In the genomic region with DNA sequence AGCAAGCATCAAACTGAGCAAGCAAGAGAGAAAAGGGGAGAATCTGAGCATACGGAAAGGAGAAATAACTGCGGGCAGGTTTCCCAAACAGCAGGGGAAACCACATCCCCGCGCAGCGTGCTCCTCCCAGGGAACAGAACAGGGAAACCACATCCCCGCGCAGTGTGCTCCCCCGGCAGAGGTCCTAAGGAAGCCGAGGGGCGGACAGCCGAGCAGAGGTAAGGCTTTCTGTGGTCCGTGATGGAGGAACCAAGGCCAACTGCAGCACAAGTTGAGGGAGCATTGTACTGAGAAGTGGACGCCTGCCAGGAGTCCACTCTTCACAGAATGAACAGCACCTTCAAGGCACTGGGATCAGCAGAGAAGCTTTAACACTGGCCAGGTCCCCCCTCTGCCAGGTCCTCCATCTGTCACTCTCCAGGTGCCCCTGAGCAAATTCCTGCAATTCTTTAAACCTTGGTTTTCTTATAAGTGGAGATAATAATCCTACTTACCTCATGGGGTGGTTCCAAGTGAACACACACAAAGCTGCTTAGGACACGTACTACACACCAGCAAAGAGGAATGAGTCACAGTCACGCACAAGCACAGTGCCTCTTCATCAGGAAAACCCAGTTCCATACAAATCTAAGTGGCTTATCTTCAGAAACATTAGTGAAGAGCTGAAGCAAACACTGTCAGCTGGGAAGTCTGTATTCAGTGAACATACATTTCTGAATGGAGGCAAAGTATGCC, we compare ENCODE assay signal across 10 cellular contexts. TPM values are rescaled to one million over a fixed set of nuclear protein-coding genes. Genes with fewer than 3 reads are reported as not detected.
DNase-seq lines count a peak whose midpoint lies in the region; ATAC-seq and TF ChIP-seq lines count a peak whose summit lies in the region.
"Had no signal": no experiment of that assay in that cellular context is flagged by ENCODE, and none has a peak within 500 bp of the region (broad histone marks: within the 10 kb centered on the region; RNA-seq: fewer than 3 reads in every experiment).

No MANE protein-coding gene starts in this region.

- H3K27ac ChIP-seq in GM23248 = peak overlapping the region; percentile 56
- H3K27ac ChIP-seq in adrenal gland = peak overlapping the region in 1 of 5 donors; percentile 51

- H3K9me3 Mint-ChIP-seq in naive thymus-derived CD8-positive, alpha-beta T cell = no peaks in the 10 kb centered on the region
- H3K9me3 Mint-ChIP-seq: central memory CD8-positive, alpha-beta T cell had no signal

- in situ Hi-C loops in GM23248 (cut with MboI) = no loop called here

- TF ChIP-seq CTCF in AG04449 (IDR thresholded peaks at IDR 0.05; ENCODE audit: insufficient read depth, low read length, missing control alignments) (no peak), adrenal gland (IDR thresholded peaks at IDR 0.05) (no peak), GM20000 (IDR thresholded peaks at IDR 0.05; ENCODE audit: extremely low read depth, missing control alignments) (no peak)

- H3F3A ChIP-seq in GM23248 (ENCODE audit: insufficient read depth) = peaks cover 15% of the 10 kb centered on the region; the same call in 1 of the 2 replicates

- H3K4me1 ChIP-seq in GM23248 (ENCODE audit: insufficient read depth) (peaks cover 16% of the 10 kb centered on the region), adrenal gland (replicated peaks in 1 of 2) (no peaks in the 10 kb centered on the region)

- peaks cover 4 to 11% (median 7%) of the 10 kb centered on the region in 4 donors for H3K4me1 Mint-ChIP-seq in naive thymus-derived CD8-positive, alpha-beta T cell
- H3K4me1 Mint-ChIP-seq: central memory CD8-positive, alpha-beta T cell had no signal

- no peaks in the 10 kb centered on the region for H3K9me3 ChIP-seq in GM23248 (ENCODE audit: low read depth)
- no peaks in the 10 kb centered on the region for H3K9me3 ChIP-seq in adrenal gland (replicated peaks in 1 of 3)

- H3K9me2 ChIP-seq in GM23248 (ENCODE audit: insufficient read depth) = no peaks in the 10 kb centered on the region

- 78 to 80% methylated on average over 15 of the region's 15 CpGs for WGBS in GM23248 (ENCODE audit: low coverage in 1 of 2, low lambda C conversion rate in 2 of 2, missing lambda C conversion rate in 2 of 2), 2 experiments
- WGBS in adrenal gland, 4 donors = 67 to 70% (median 68%) methylated on average over 9 to 15 of the region's 15 CpGs

- H3K27me3 ChIP-seq in GM23248 (replicated peaks; ENCODE audit: insufficient read depth) (no peaks in the 10 kb centered on the region), adrenal gland (no peaks in the 10 kb centered on the region)

- peak overlapping the region in 2 of 10 donors; percentile 30 to 76 for H3K27ac Mint-ChIP-seq in naive thymus-derived CD8-positive, alpha-beta T cell

- TF ChIP-seq POLR2A in adrenal gland (IDR thresholded peaks at IDR 0.05) = no peak

- CTCF ChIA-PET in AG04449 (lab: Yijun Ruan, JAX) = interaction anchor here (0.7 to 3.4 kb wide), 7 partner anchors 10 to 289 kb away, joined by 3 to 18 read pairs (median 4); partner anchors contain the start of gene ADPRHL1

- 0 out of 2 replicates have a peak overlapping the region, but pooled peaks have one; percentile 4 for H2AFZ ChIP-seq in GM23248

- H3K36me3 Mint-ChIP-seq in naive thymus-derived CD8-positive, alpha-beta T cell = peaks cover 0 to 8% (median 0%) of the 10 kb centered on the region in 3 donors

- peak overlapping the region; percentile 16; the same call in 1 of the 2 replicates for H3K9ac ChIP-seq in GM23248

- intact Hi-C loops in adrenal gland (cut with DNase I) = loop anchor here (5.0 to 10.0 kb wide), 2 partner anchors 103 to 121 kb away; no protein-coding TSS in a partner anchor

- H3K4me2 ChIP-seq in GM23248 (ENCODE audit: unreplicated experiment) = no peak overlapping the region

- ATAC-seq in naive thymus-derived CD8-positive, alpha-beta T cell = no peak

- H3K4me3 ChIP-seq in AG04449 (ENCODE audit: low read depth, low read length) (no peak overlapping the region), GM23248 (no peak overlapping the region), adrenal gland (no peak overlapping the region)

- peak; percentile 17 for DNase-seq in AG04449 (ENCODE audit: low read depth, low spot score)
- peak; percentile 88 for DNase-seq in GM23248
- DNase-seq in adrenal gland = peak in 5 of 7 donors; percentile 24 to 48 (median 45)
- DNase-seq in islet precursor cell = peak; percentile 75
- DNase-seq in NCI-H510A treated with DMSO at 0.1 percent for 48 hours (lab: John Stamatoyannopoulos, UW) = no peak
- DNase-seq in GM20000 (ENCODE audit: low spot score) = no peak
- no peak for DNase-seq in naive thymus-derived CD8-positive, alpha-beta T cell
- DNase-seq in NOMO-1 (lab: John Stamatoyannopoulos, UW; ENCODE audit: unreplicated experiment in 2 of 2) = no peak
- DNase-seq: Calu3 had no signal

- H3K27me3 Mint-ChIP-seq in naive thymus-derived CD8-positive, alpha-beta T cell = peaks cover 3 to 21% (median 11%) of the 10 kb centered on the region in 5 donors

- H3K36me3 ChIP-seq in GM23248 (ENCODE audit: low read depth) (no peaks in the 10 kb centered on the region), adrenal gland (replicated peaks in 1 of 2) (no peaks in the 10 kb centered on the region)

- H4K20me1 ChIP-seq in GM23248 (ENCODE audit: insufficient read depth) = no peaks in the 10 kb centered on the region

- H3K79me2 ChIP-seq in GM23248 (ENCODE audit: insufficient read depth) = no peaks in the 10 kb centered on the region

- peak overlapping the region in 1 of 10 donors; percentile 3 for H3K4me3 Mint-ChIP-seq in naive thymus-derived CD8-positive, alpha-beta T cell
- H3K4me3 Mint-ChIP-seq: central memory CD8-positive, alpha-beta T cell had no signal

- POLR2A ChIA-PET in AG04449 (lab: Yijun Ruan, JAX) = no interaction called here
- POLR2A ChIA-PET in naive thymus-derived CD8-positive, alpha-beta T cell (lab: Charles Lee) = no interaction called here

RNA-seq across cellular contexts. Expression of gene LAMP1, which starts 23.0 kb away (rescaled TPM):
- 295 and 305 TPM in 2 replicates for total RNA-seq in GM23248 (2014; rRNA removed; shearing (Covaris generic))
- polyA plus RNA-seq in GM23248 (2016; fragmentation: Nextera tagmentation; extraction: Ambion mirVana) (111 and 118 TPM in 2 replicates), adrenal gland (100 to 1,000 TPM in 1 of 3 donors, 10 to 100 TPM in 2; 40.6 to 106 (median 42.2) TPM)
- total RNA-seq in adrenal gland = 100 to 1,000 TPM; 159 to 267 (median 186) TPM
- 100 to 1,000 TPM; 101 to 109 TPM for total RNA-seq in naive thymus-derived CD8-positive, alpha-beta T cell
- 10 to 100 TPM; 22.7 to 28.1 (median 23.0) TPM for polyA plus RNA-seq in naive thymus-derived CD8-positive, alpha-beta T cell

Comparison
In these comparisons a context has a peak if more than half of its experiments do, and no peak if none do; other contexts are left out.
1. DNase-seq: peak in AG04449 (single experiment), GM23248 (single experiment), adrenal gland (5 of 7) and islet precursor cell (single experiment); none in NCI-H510A treated with DMSO at 0.1 percent for 48 hours (single experiment), GM20000 (single experiment), naive thymus-derived CD8-positive, alpha-beta T cell (0 of 10) and NOMO-1 (0 of 2).